Comparison of ENCODE assay signal across 12 cellular contexts in the genomic region with DNA sequence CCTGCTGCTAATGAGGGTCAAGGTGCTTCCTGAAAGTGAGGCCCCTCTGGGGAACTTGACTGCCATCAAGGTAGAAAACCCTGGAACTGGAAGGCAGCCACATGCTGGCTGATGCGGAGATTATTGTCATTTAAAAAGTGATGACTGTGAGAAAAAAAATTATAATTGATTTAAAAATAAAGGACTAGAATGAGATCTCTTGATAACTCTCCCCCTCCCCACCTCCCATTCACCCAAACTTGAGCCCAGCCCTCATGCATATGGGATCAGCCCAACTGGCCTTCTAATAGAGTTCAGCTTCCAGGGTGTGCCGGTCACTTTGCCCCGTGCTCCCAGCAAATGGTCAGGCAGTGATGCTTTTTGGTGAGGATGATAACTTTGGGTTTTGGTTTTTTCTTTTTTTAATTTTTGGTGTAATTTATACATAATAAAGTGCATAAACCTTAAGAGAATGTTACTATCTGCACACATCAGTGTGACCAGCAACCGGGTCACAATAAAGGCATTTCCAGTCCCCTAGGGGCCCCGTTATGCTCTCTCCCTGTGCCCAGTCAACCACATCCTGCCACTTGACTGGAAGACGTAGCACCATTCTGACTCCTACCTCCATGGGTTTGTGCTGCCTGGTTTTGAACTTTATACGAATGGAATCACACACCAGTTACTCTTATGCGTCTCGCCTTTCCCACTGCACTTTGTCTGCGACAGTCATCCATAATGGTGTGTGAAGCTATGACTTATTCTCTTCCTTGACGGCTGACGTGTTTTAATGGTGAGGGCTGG.
DNase-seq lines count a peak whose midpoint lies in the region; ATAC-seq and TF ChIP-seq lines count a peak whose summit lies in the region.
"Had no signal": no experiment of that assay in that cellular context is flagged by ENCODE, and none has a peak within 500 bp of the region (broad histone marks: within the 10 kb centered on the region; RNA-seq: fewer than 3 reads in every experiment).

No MANE protein-coding gene starts in this region.

- H2AFZ ChIP-seq in GM23338 (peak overlapping the region; percentile 54), hepatocyte (no peak overlapping the region), smooth muscle cell (ENCODE audit: low read depth) (no peak overlapping the region), neuronal stem cell (ENCODE audit: low read length) (no peak overlapping the region)

- H3F3A ChIP-seq in GM23338 (replicated peaks; ENCODE audit: low read depth) (no peaks in the 10 kb centered on the region), smooth muscle cell (ENCODE audit: low read depth) (peaks cover 10% of the 10 kb centered on the region)

- H3K9me3 ChIP-seq in hepatocyte (ENCODE audit: low read depth) (no peaks in the 10 kb centered on the region), smooth muscle cell (replicated peaks; ENCODE audit: low read depth) (no peaks in the 10 kb centered on the region), testis (no peaks in the 10 kb centered on the region), neuronal stem cell (replicated peaks in 1 of 2; ENCODE audit: control insufficient read depth in 2 of 2, insufficient read depth in 1 of 2, low read depth in 1 of 2, low read length in 2 of 2) (no peaks in the 10 kb centered on the region)

- H4K20me1 ChIP-seq in GM23338 (replicated peaks; ENCODE audit: insufficient read depth), result no peaks in the 10 kb centered on the region
- no peaks in the 10 kb centered on the region for H4K20me1 ChIP-seq in hepatocyte (ENCODE audit: insufficient read depth, poor library complexity, severe bottlenecking)
- no peaks in the 10 kb centered on the region for H4K20me1 ChIP-seq in smooth muscle cell (ENCODE audit: low read depth)

- intact Hi-C loops in testis (cut with DNase I; ENCODE audit: low total_unique reads), result no loop called here

- H3K4ac ChIP-seq in neuronal stem cell (ENCODE audit: low read length), result no peak overlapping the region

- no peak overlapping the region for H2BK12ac ChIP-seq in neuronal stem cell (ENCODE audit: low read length)

- no peak; the same call in 2 of the 3 replicates for ATAC-seq in GM23338
- ATAC-seq in SK-N-SH treated with all-trans-retinoic acid at 6 μM for 48 hours, result no peak
- ATAC-seq in GM21526 (IDR thresholded peaks at IDR 0.05; ENCODE audit: low FRiP score, unreplicated experiment), result no peak
- ATAC-seq in GM21367 (IDR thresholded peaks at IDR 0.05; ENCODE audit: unreplicated experiment), result no peak

- no peaks in the 10 kb centered on the region for H3K79me1 ChIP-seq in neuronal stem cell (ENCODE audit: low read depth, low read length)

- H3K27me3 ChIP-seq in GM23338 (ENCODE audit: insufficient read depth) (no peaks in the 10 kb centered on the region), hepatocyte (no peaks in the 10 kb centered on the region), smooth muscle cell (ENCODE audit: low read depth) (no peaks in the 10 kb centered on the region), testis (no peaks in the 10 kb centered on the region), neuronal stem cell (ENCODE audit: control insufficient read depth in 3 of 3, insufficient read depth in 3 of 3, low read depth in 1 of 3, low read length in 3 of 3) (peaks cover 0 to 12% (median 0%) of the 10 kb centered on the region in 3 experiments)

- H3K4me1 ChIP-seq in GM23338 (ENCODE audit: insufficient read depth) (0 out of 2 replicates have a peak, but pooled peaks cover 5% of the 10 kb centered on the region), hepatocyte (ENCODE audit: insufficient read depth) (peaks cover 44% of the 10 kb centered on the region), smooth muscle cell (ENCODE audit: low read depth) (peaks cover 6% of the 10 kb centered on the region), testis (peaks cover 3% of the 10 kb centered on the region), neuronal stem cell (ENCODE audit: control insufficient read depth in 2 of 2, insufficient read depth in 1 of 2, low read depth in 1 of 2, low read length in 2 of 2) (no peaks in the 10 kb centered on the region)

- H3K14ac ChIP-seq in neuronal stem cell (ENCODE audit: low read length), result no peak overlapping the region

- H3K4me3 ChIP-seq in GM23338, result no peak overlapping the region
- no peak overlapping the region for H3K4me3 ChIP-seq in hepatocyte
- peak overlapping the region; percentile 15 for H3K4me3 ChIP-seq in smooth muscle cell
- no peak overlapping the region for H3K4me3 ChIP-seq in testis
- H3K4me3 ChIP-seq in neuronal stem cell (ENCODE audit: low read length in 2 of 2), result no peak overlapping the region

- H3K27ac Mint-ChIP-seq in GM23338, result no peak overlapping the region
- H3K27ac Mint-ChIP-seq: activated T-helper 1 cell treated with anti-CD3 and anti-CD28 coated beads, Interleukin-12 subunit alpha, Interleukin-12 subunit beta, Interleukin-2, Interleukin-4 antibody, amounts not matched to agents 30 ng/mL and 10 ng/mL and 1 ng/mL, durations not matched to agents 14 hours and 24 hours and 36 hours; naive thymus-derived CD4-positive, alpha-beta T cell had no signal

- no peaks in the 10 kb centered on the region for H3K9me3 Mint-ChIP-seq in GM23338
- H3K9me3 Mint-ChIP-seq: activated T-helper 1 cell treated with anti-CD3 and anti-CD28 coated beads, Interleukin-12 subunit alpha, Interleukin-12 subunit beta, Interleukin-2, Interleukin-4 antibody, amounts not matched to agents 30 ng/mL and 10 ng/mL and 1 ng/mL, durations not matched to agents 14 hours and 24 hours and 36 hours had no signal

- H3K27ac ChIP-seq in GM23338 (ENCODE audit: low read depth), result no peak overlapping the region
- peak overlapping the region; percentile 83 for H3K27ac ChIP-seq in hepatocyte
- H3K27ac ChIP-seq in smooth muscle cell (ENCODE audit: low read depth), result peak overlapping the region; percentile 87
- no peak overlapping the region for H3K27ac ChIP-seq in testis
- no peak overlapping the region for H3K27ac ChIP-seq in neuronal stem cell (replicated peaks; ENCODE audit: low read length)

- DNase-seq in GM23338 (ENCODE audit: low spot score), result no peak
- no peak for DNase-seq in hepatocyte (ENCODE audit: low spot score)
- no peak for DNase-seq in smooth muscle cell (lab: John Stamatoyannopoulos, UW; ENCODE audit: unreplicated experiment)
- no peak for DNase-seq in testis
- no peak for DNase-seq in neuronal stem cell (ENCODE audit: low spot score)
- DNase-seq: DMS79; hippocampal formation; naive thymus-derived CD4-positive, alpha-beta T cell had no signal

- no peak overlapping the region for H3K23ac ChIP-seq in neuronal stem cell (ENCODE audit: low read depth, low read length, poor library complexity)

- H3K4me2 ChIP-seq in GM23338, result no peak overlapping the region
- peak overlapping the region; percentile 29 for H3K4me2 ChIP-seq in hepatocyte
- H3K4me2 ChIP-seq in smooth muscle cell, result peak overlapping the region; percentile 74
- H3K4me2 ChIP-seq in neuronal stem cell (ENCODE audit: insufficient read depth, low read length, poor library complexity, severe bottlenecking), result no peak overlapping the region

- no peak overlapping the region for H2BK120ac ChIP-seq in neuronal stem cell (ENCODE audit: low read depth, low read length)

- peaks cover 15% of the 10 kb centered on the region for H3K4me1 Mint-ChIP-seq in GM23338

- no peaks in the 10 kb centered on the region for H3K27me3 Mint-ChIP-seq in GM23338 (ENCODE audit: insufficient read depth, low read depth, poor library complexity)

- H3K9me2 ChIP-seq in GM23338 (ENCODE audit: insufficient read depth) (no peaks in the 10 kb centered on the region), hepatocyte (replicated peaks; ENCODE audit: insufficient read depth) (no peaks in the 10 kb centered on the region)

- no peak overlapping the region for H4K8ac ChIP-seq in neuronal stem cell (ENCODE audit: low read depth, low read length)

- no peak overlapping the region for H2AK5ac ChIP-seq in neuronal stem cell (ENCODE audit: low read depth, low read length)

- H3K79me2 ChIP-seq in GM23338 (replicated peaks; ENCODE audit: insufficient read depth) (no peaks in the 10 kb centered on the region), hepatocyte (no peaks in the 10 kb centered on the region), smooth muscle cell (ENCODE audit: low read depth) (no peaks in the 10 kb centered on the region)

- no peak overlapping the region for H4K91ac ChIP-seq in neuronal stem cell (ENCODE audit: low read depth, low read length, poor library complexity)

- 77% methylated on average over 12 of the region's 12 CpGs for WGBS in hepatocyte (ENCODE audit: low lambda C conversion rate, missing lambda C conversion rate)
- WGBS in smooth muscle cell (ENCODE audit: low lambda C conversion rate), result 78% methylated on average over 12 of the region's 12 CpGs
- WGBS in testis, 2 donors, result 76 to 79% methylated on average over 12 of the region's 12 CpGs
- no CpG with 5 or more reads among the region's 12 CpGs for WGBS in neuronal stem cell (ENCODE audit: extremely low coverage in 2 of 2, insufficient read length in 2 of 2, insufficient replicate concordance in 1 of 2), 2 donors

- H2BK5ac ChIP-seq in neuronal stem cell (ENCODE audit: low read length), result no peak overlapping the region

- H2BK15ac ChIP-seq in neuronal stem cell (ENCODE audit: low read length), result no peak overlapping the region

- H3K4me3 Mint-ChIP-seq in GM23338, result no peak overlapping the region
- H3K4me3 Mint-ChIP-seq: activated T-helper 1 cell treated with anti-CD3 and anti-CD28 coated beads, Interleukin-12 subunit alpha, Interleukin-12 subunit beta, Interleukin-2, Interleukin-4 antibody, amounts not matched to agents 30 ng/mL and 10 ng/mL and 1 ng/mL, durations not matched to agents 14 hours and 24 hours and 36 hours; naive thymus-derived CD4-positive, alpha-beta T cell had no signal

- TF ChIP-seq POLR2A in testis (IDR thresholded peaks at IDR 0.05), result no peak

- H3K36me3 ChIP-seq in GM23338 (ENCODE audit: insufficient read depth) (no peaks in the 10 kb centered on the region), hepatocyte (replicated peaks; ENCODE audit: insufficient read depth, low read depth) (no peaks in the 10 kb centered on the region), smooth muscle cell (ENCODE audit: low read depth) (no peaks in the 10 kb centered on the region), testis (ENCODE audit: low read depth, missing control alignments) (no peaks in the 10 kb centered on the region), neuronal stem cell (replicated peaks in 1 of 2; ENCODE audit: control insufficient read depth in 2 of 2, insufficient read depth in 2 of 2, low read length in 2 of 2) (no peaks in the 10 kb centered on the region)

- peak overlapping the region; percentile 33 for H3K9ac ChIP-seq in smooth muscle cell (ENCODE audit: low read depth)
- H3K9ac ChIP-seq in neuronal stem cell (ENCODE audit: low read depth, low read length, poor library complexity), result no peak overlapping the region

- no peaks in the 10 kb centered on the region for H3K36me3 Mint-ChIP-seq in GM23338 (ENCODE audit: low read depth)
- H3K36me3 Mint-ChIP-seq: naive thymus-derived CD4-positive, alpha-beta T cell had no signal

- TF ChIP-seq CTCF in GM23338 (conservative IDR thresholded peaks at IDR 0.05; ENCODE audit: low read depth in 2 of 2), result no peak
- TF ChIP-seq CTCF in hepatocyte (IDR thresholded peaks at IDR 0.05; ENCODE audit: poor library complexity), result peak; percentile 7
- no peak for TF ChIP-seq CTCF in smooth muscle cell (IDR thresholded peaks at IDR 0.05; ENCODE audit: borderline replicate concordance, insufficient read depth, poor library complexity, severe bottlenecking)
- no peak for TF ChIP-seq CTCF in testis (IDR thresholded peaks at IDR 0.05)

- no peak overlapping the region for H3K18ac ChIP-seq in neuronal stem cell (ENCODE audit: low read length)

Comparison
In these comparisons a context has a peak if more than half of its experiments do, and no peak if none do; other contexts are left out.
1. H3K27ac ChIP-seq: peak in hepatocyte (single experiment) and smooth muscle cell (single experiment); none in GM23338 (single experiment), testis (0 of 2) and neuronal stem cell (single experiment).
2. H3K4me2 ChIP-seq: peak in hepatocyte (single experiment) and smooth muscle cell (single experiment); none in GM23338 (single experiment) and neuronal stem cell (single experiment).